ENCODE assay signal across 8 cellular contexts in the genomic region with DNA sequence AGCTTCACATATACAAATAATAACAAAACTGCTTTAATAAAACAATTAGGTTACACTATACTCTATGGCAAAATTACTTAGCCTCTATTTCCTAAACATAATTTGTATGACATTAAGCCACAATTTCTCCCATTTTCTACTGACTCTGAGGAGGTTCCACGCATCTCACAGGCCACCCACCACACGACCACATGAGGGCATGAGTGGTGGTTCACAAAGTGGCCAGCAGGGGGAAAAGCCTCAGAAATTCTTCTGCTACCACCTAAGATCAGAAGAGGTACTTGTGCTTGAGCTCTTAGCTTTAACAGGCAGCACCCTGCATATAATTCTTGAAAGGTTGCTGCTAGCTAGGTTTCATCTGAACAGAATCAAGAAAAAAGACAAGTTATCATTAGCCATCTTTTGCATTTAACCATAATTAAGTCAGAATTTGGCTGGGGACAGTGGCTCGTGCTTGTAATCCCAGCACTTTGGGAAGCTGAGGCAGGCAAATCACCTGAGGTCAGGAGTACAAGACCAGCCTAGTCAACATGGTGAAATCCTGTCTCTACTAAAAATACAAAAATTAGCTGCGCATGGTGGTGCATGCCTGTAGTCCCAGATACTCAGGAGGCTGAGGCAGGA. TPM values are rescaled to one million over a fixed set of nuclear protein-coding genes. Genes with fewer than 3 reads are reported as not detected.
DNase-seq lines count a peak whose midpoint lies in the region; ATAC-seq and TF ChIP-seq lines count a peak whose summit lies in the region.

No MANE protein-coding gene starts in this region.

- no peak overlapping the region for H2AFZ ChIP-seq in fibroblast of lung (ENCODE audit: low read length)

- no peak for TF ChIP-seq POLR2A in vagina (IDR thresholded peaks at IDR 0.05)

- no peak overlapping the region for H3K4me3 ChIP-seq in NT2/D1 (ENCODE audit: insufficient read length, low read depth)
- no peak overlapping the region for H3K4me3 ChIP-seq in fibroblast of lung (replicated peaks in 1 of 4; ENCODE audit: control extremely low read depth in 1 of 4, insufficient read depth in 1 of 4, low read depth in 3 of 4, low read length in 4 of 4)
- H3K4me3 ChIP-seq in vagina = no peak overlapping the region

- ATAC-seq in GM19372 (IDR thresholded peaks at IDR 0.05; ENCODE audit: low read depth, unreplicated experiment) (peak; percentile 94), HG03439 (IDR thresholded peaks at IDR 0.05; ENCODE audit: unreplicated experiment) (peak; percentile 90)

- H4K20me1 ChIP-seq in fibroblast of lung (ENCODE audit: control insufficient read depth, extremely low read depth, insufficient read depth, low read length) = no peaks in the 10 kb centered on the region

- DNase-seq in COLO829 (ENCODE audit: low spot score) = peak; percentile 51
- peak; percentile 75 for DNase-seq in NT2/D1 (ENCODE audit: low read depth, low spot score)
- peak; percentile 70 for DNase-seq in activated T-cell treated with anti-CD3 and anti-CD28 coated beads for 24 hours (ENCODE audit: low read depth)
- DNase-seq in fibroblast of lung (ENCODE audit: low read depth in 2 of 2) = peak; percentile 49 to 58
- peak; percentile 67 for DNase-seq in pons (ENCODE audit: low spot score)
- no peak for DNase-seq in vagina (ENCODE audit: extremely low spot score in 2 of 2)

- H3K27me3 ChIP-seq in NT2/D1 (ENCODE audit: insufficient read depth, insufficient read length) (no peaks in the 10 kb centered on the region), fibroblast of lung (ENCODE audit: control insufficient read depth, insufficient read depth, low read length) (no peaks in the 10 kb centered on the region), vagina (no peaks in the 10 kb centered on the region)

- H3K9me3 ChIP-seq in NT2/D1 (ENCODE audit: insufficient read depth, low read length) (no peaks in the 10 kb centered on the region), fibroblast of lung (ENCODE audit: control insufficient read depth, insufficient read depth, low read depth, low read length) (no peaks in the 10 kb centered on the region), vagina (no peaks in the 10 kb centered on the region)

- no peak overlapping the region for H3K4me2 ChIP-seq in fibroblast of lung (ENCODE audit: extremely low read depth, insufficient read depth, low read length)

- H3K36me3 ChIP-seq in NT2/D1 (ENCODE audit: insufficient read depth, insufficient read length, low read length) = peaks cover 6% of the 10 kb centered on the region
- no peaks in the 10 kb centered on the region for H3K36me3 ChIP-seq in fibroblast of lung (ENCODE audit: control insufficient read depth, insufficient read depth, low read length)
- H3K36me3 ChIP-seq in vagina = peaks cover 0 to 10% of the 10 kb centered on the region in 2 donors

- H3K4me1 ChIP-seq in NT2/D1 (ENCODE audit: insufficient read depth, insufficient read length) (no peaks in the 10 kb centered on the region), fibroblast of lung (ENCODE audit: control insufficient read depth, extremely low read depth, insufficient read depth, low read length) (no peaks in the 10 kb centered on the region), vagina (peaks cover 4% of the 10 kb centered on the region)

- H3K27ac ChIP-seq in fibroblast of lung (ENCODE audit: insufficient read depth, low read length) (no peak overlapping the region), vagina (no peak overlapping the region)

- H3K9ac ChIP-seq in NT2/D1 (ENCODE audit: insufficient read length, low read depth) (no peak overlapping the region), fibroblast of lung (ENCODE audit: insufficient read depth, low read length) (no peak overlapping the region)

- peaks cover 2% of the 10 kb centered on the region for H3K79me2 ChIP-seq in fibroblast of lung (ENCODE audit: control insufficient read depth, insufficient read depth, low read length)

- intact Hi-C loops in vagina (cut with DNase I) = no loop called here

- TF ChIP-seq CTCF in fibroblast of lung (conservative IDR thresholded peaks at IDR 0.05 in 1 of 2, IDR thresholded peaks at IDR 0.05 in 1 of 2; ENCODE audit: low read depth in 1 of 2, low read length in 2 of 2) (peak; percentile 78 to 86), vagina (IDR thresholded peaks at IDR 0.05) (peak in 2 of 3 experiments; percentile 41 to 48)

RNA-seq across cellular contexts. Expression of a gene that starts 7.7 kb away (rescaled TPM):
- total RNA-seq in fibroblast of lung (2.8 and 8.6 TPM in 2 replicates), vagina (24.3 TPM)
- 9.2 and 40.2 TPM in 2 replicates for polyA plus RNA-seq in fibroblast of lung
- 4.8 and 21.0 TPM in 2 replicates for polyA plus RNA-seq in fibroblast of lung (2012)
- polyA minus RNA-seq in fibroblast of lung (ENCODE audit: low replicate concordance) = 9.8 and 64.1 TPM in 2 replicates

RNA-seq across cellular contexts. Expression of a gene that starts 10.9 kb away (rescaled TPM):
- 36.7 and 50.2 TPM in 2 replicates for total RNA-seq in fibroblast of lung
- polyA plus RNA-seq in fibroblast of lung = 56.9 and 64.2 TPM in 2 replicates
- 44.8 and 46.8 TPM in 2 replicates for polyA plus RNA-seq in fibroblast of lung (2012)
- polyA minus RNA-seq in fibroblast of lung (ENCODE audit: low replicate concordance) = 15.4 and 17.2 TPM in 2 replicates
- 35.4 TPM for total RNA-seq in vagina

RNA-seq across cellular contexts. Expression of a gene that starts 54.5 kb away (rescaled TPM):
- total RNA-seq in fibroblast of lung (0.77 and 1.2 TPM in 2 replicates), vagina (not detected)
- 0.73 and 0.95 TPM in 2 replicates for polyA plus RNA-seq in fibroblast of lung
- 0.69 and 0.73 TPM in 2 replicates for polyA plus RNA-seq in fibroblast of lung (2012)
- polyA minus RNA-seq in fibroblast of lung (ENCODE audit: low replicate concordance) = 2.0 TPM in 1 of 2 replicates, not detected in the other

Comparison
In these comparisons a context has a peak if more than half of its experiments do, and no peak if none do; other contexts are left out.
1. DNase-seq: peak in COLO829 (single experiment), NT2/D1 (single experiment), activated T-cell treated with anti-CD3 and anti-CD28 coated beads for 24 hours (single experiment), fibroblast of lung (2 of 2) and pons (single experiment); none in vagina (0 of 2).